ENCODE assay signal across 24 cellular contexts in genomic region chr1:38539931-38540330, GRCh38.
"Had no signal": no experiment of that assay in that cellular context is flagged by ENCODE, and none has a peak within 500 bp of the region (broad histone marks: within the 10 kb centered on the region; RNA-seq: fewer than 3 reads in every experiment).

No MANE protein-coding gene starts in this region.

- ATAC-seq: activated naive CD4-positive, alpha-beta T cell treated with anti-CD3 and anti-CD28 coated beads, Interleukin-2, amount 50 U/mL, for 72 hours; esophagus mucosa; naive thymus-derived CD8-positive, alpha-beta T cell; right cardiac atrium; upper lobe of right lung had no signal

- H3K9me3 ChIP-seq: left ventricle myocardium inferior, neutrophil, ovary, prostate gland, upper lobe of right lung had no signal

- H3K27ac Mint-ChIP-seq: activated CD4-positive, alpha-beta memory T cell treated with anti-CD3 and anti-CD28 coated beads for 36 hours; activated naive CD4-positive, alpha-beta T cell treated with anti-CD3 and anti-CD28 coated beads, Interleukin-2, amount 50 U/mL, for 72 hours; activated T-helper 1 cell treated with anti-CD3 and anti-CD28 coated beads, Interleukin-12 subunit alpha, Interleukin-12 subunit beta, Interleukin-2, Interleukin-4 antibody, amounts not matched to agents 30 ng/mL and 10 ng/mL and 1 ng/mL, durations not matched to agents 14 hours and 24 hours and 36 hours; mesothelial cell of epicardium; naive thymus-derived CD8-positive, alpha-beta T cell; T-helper 1 cell treated with Interleukin-12 subunit alpha and Interleukin-12 subunit beta and Interleukin-4 antibody, amounts not matched to agents 30 μg/mL and 1 μg/mL, for 36 hours had no signal

- H3K9me3 Mint-ChIP-seq: activated naive CD4-positive, alpha-beta T cell treated with anti-CD3 and anti-CD28 coated beads, Interleukin-2, amount 50 U/mL, for 72 hours; activated T-helper 1 cell treated with anti-CD3 and anti-CD28 coated beads, Interleukin-12 subunit alpha, Interleukin-12 subunit beta, Interleukin-2, Interleukin-4 antibody, amounts not matched to agents 30 ng/mL and 10 ng/mL and 1 ng/mL, durations not matched to agents 14 hours and 24 hours and 36 hours; mesothelial cell of epicardium; T-helper 1 cell treated with Interleukin-12 subunit alpha and Interleukin-12 subunit beta and Interleukin-4 antibody, amounts not matched to agents 30 μg/mL and 1 μg/mL, for 36 hours had no signal

- H3K4me3 Mint-ChIP-seq: activated CD4-positive, alpha-beta memory T cell treated with anti-CD3 and anti-CD28 coated beads for 36 hours; activated T-helper 1 cell treated with anti-CD3 and anti-CD28 coated beads, Interleukin-12 subunit alpha, Interleukin-12 subunit beta, Interleukin-2, Interleukin-4 antibody, amounts not matched to agents 30 ng/mL and 10 ng/mL and 1 ng/mL, durations not matched to agents 14 hours and 24 hours and 36 hours; mesothelial cell of epicardium; naive thymus-derived CD8-positive, alpha-beta T cell; T-helper 1 cell treated with Interleukin-12 subunit alpha and Interleukin-12 subunit beta and Interleukin-4 antibody, amounts not matched to agents 30 μg/mL and 1 μg/mL, for 36 hours had no signal

- DNase-seq: activated CD4-positive, alpha-beta memory T cell treated with anti-CD3 and anti-CD28 coated beads for 36 hours; activated CD4-positive, alpha-beta T cell treated with anti-CD3 and anti-CD28 coated beads for 48 hours; activated CD4-positive, CD25-positive, alpha-beta regulatory T cell; activated gamma-delta T cell; aorta; brain microvascular endothelial cell; central memory CD4-positive, alpha-beta T cell; effector memory CD4-positive, alpha-beta T cell; hippocampal formation; left ventricle myocardium inferior; naive thymus-derived CD8-positive, alpha-beta T cell; ovary; right cardiac atrium; stimulated activated CD4-positive, alpha-beta T cell treated with anti-CD3 and anti-CD28 coated beads, Interleukin-4, amount 100 ng/mL, for 24 hours; stimulated activated naive CD4-positive, alpha-beta T cell treated with Interleukin-2 at 50 U/mL for 16 hours; T1000; upper lobe of right lung had no signal

- H3K36me3 ChIP-seq: brain microvascular endothelial cell, left ventricle myocardium inferior, neutrophil, ovary, prostate gland, upper lobe of right lung had no signal

- H3K27ac ChIP-seq: brain microvascular endothelial cell, left ventricle myocardium inferior, neutrophil, ovary, prostate gland, upper lobe of right lung had no signal

- H3K27me3 ChIP-seq: brain microvascular endothelial cell, ovary, upper lobe of right lung had no signal

- H3K4me1 ChIP-seq: left ventricle myocardium inferior, prostate gland, upper lobe of right lung had no signal

- H3K4me1 Mint-ChIP-seq: mesothelial cell of epicardium had no signal

- H3K4me3 ChIP-seq: left ventricle myocardium inferior, ovary, prostate gland, upper lobe of right lung had no signal

- H3K36me3 Mint-ChIP-seq: activated CD4-positive, alpha-beta memory T cell treated with anti-CD3 and anti-CD28 coated beads for 36 hours; activated naive CD4-positive, alpha-beta T cell treated with anti-CD3 and anti-CD28 coated beads, Interleukin-2, amount 50 U/mL, for 72 hours; mesothelial cell of epicardium had no signal
